11 cellular contexts compared by ENCODE assay signal in genomic region chr13:45167611-45168554, GRCh38. TPM values are rescaled to one million over a fixed set of nuclear protein-coding genes. Genes with fewer than 3 reads are reported as not detected.
DNase-seq lines count a peak whose midpoint lies in the region; ATAC-seq and TF ChIP-seq lines count a peak whose summit lies in the region.
"Had no signal": no experiment of that assay in that cellular context is flagged by ENCODE, and none has a peak within 500 bp of the region (broad histone marks: within the 10 kb centered on the region; RNA-seq: fewer than 3 reads in every experiment).

No MANE protein-coding gene starts in this region.

- no peak overlapping the region for H3K4me3 Mint-ChIP-seq in activated CD8-positive, alpha-beta T cell treated with anti-CD3 and anti-CD28 coated beads for 36 hours
- no peak overlapping the region for H3K4me3 Mint-ChIP-seq in activated CD8-positive, alpha-beta T cell treated with anti-CD3 and anti-CD28 coated beads, Interleukin-2, amount 10 ng/mL, durations not matched to agents 7 days and 5 days
- H3K4me3 Mint-ChIP-seq: activated naive CD4-positive, alpha-beta T cell treated with anti-CD3 and anti-CD28 coated beads, Interleukin-2, amount 10 ng/mL, durations not matched to agents 7 days and 5 days had no signal

- peaks cover 30% of the 10 kb centered on the region for H3K36me3 Mint-ChIP-seq in activated CD8-positive, alpha-beta T cell treated with anti-CD3 and anti-CD28 coated beads for 36 hours (ENCODE audit: low read depth)
- H3K36me3 Mint-ChIP-seq in activated CD8-positive, alpha-beta T cell treated with anti-CD3 and anti-CD28 coated beads, Interleukin-2, amount 10 ng/mL, durations not matched to agents 7 days and 5 days (ENCODE audit: low read depth), result peaks cover 29% of the 10 kb centered on the region

- intact Hi-C loops in activated CD8-positive, alpha-beta T cell treated with anti-CD3 and anti-CD28 coated beads for 36 hours (cut with micrococcal nuclease), result no loop called here
- intact Hi-C loops in left ventricle myocardium inferior (cut with micrococcal nuclease), result no loop called here

- TF ChIP-seq CTCF in activated CD8-positive, alpha-beta T cell treated with anti-CD3 and anti-CD28 coated beads for 36 hours (IDR thresholded peaks at IDR 0.05), result no peak
- TF ChIP-seq CTCF in left ventricle myocardium inferior (IDR thresholded peaks at IDR 0.05; ENCODE audit: borderline replicate concordance) (no peak), tibial nerve (IDR thresholded peaks at IDR 0.05) (no peak)

- POLR2A ChIA-PET in activated CD8-positive, alpha-beta T cell treated with anti-CD3 and anti-CD28 coated beads for 36 hours (lab: Charles Lee), result no interaction called here
- POLR2A ChIA-PET in activated CD8-positive, alpha-beta T cell treated with anti-CD3 and anti-CD28 coated beads, Interleukin-2, amount 10 ng/mL, durations not matched to agents 7 days and 5 days (lab: Charles Lee), result no interaction called here

- ATAC-seq in activated CD8-positive, alpha-beta T cell treated with anti-CD3 and anti-CD28 coated beads for 36 hours, result no peak
- ATAC-seq in activated CD8-positive, alpha-beta T cell treated with anti-CD3 and anti-CD28 coated beads, Interleukin-2, amount 10 ng/mL, durations not matched to agents 7 days and 5 days, result no peak
- ATAC-seq in HG03457 (IDR thresholded peaks at IDR 0.05; ENCODE audit: unreplicated experiment), result no peak

- H3K4me3 ChIP-seq in left ventricle myocardium inferior, result no peak overlapping the region
- no peak overlapping the region for H3K4me3 ChIP-seq in tibial nerve

- DNase-seq in activated CD8-positive, alpha-beta T cell treated with anti-CD3 and anti-CD28 coated beads for 36 hours, result no peak
- no peak for DNase-seq in activated CD8-positive, alpha-beta T cell treated with anti-CD3 and anti-CD28 coated beads, Interleukin-2, amount 10 ng/mL, durations not matched to agents 7 days and 5 days
- peak; percentile 27 for DNase-seq in SW480 (ENCODE audit: low spot score)
- peak; percentile 37 for DNase-seq in left ventricle myocardium inferior
- DNase-seq in tibial nerve (ENCODE audit: low spot score in 2 of 2), result no peak
- DNase-seq in activated T-cell treated with anti-CD3 and anti-CD28 coated beads, Interleukin-2, amount 50 U/mL, for 48 hours, result no peak
- no peak for DNase-seq in NCI-H524 treated with DMSO at 0.1 percent for 48 hours (lab: John Stamatoyannopoulos, UW)
- DNase-seq: activated naive CD4-positive, alpha-beta T cell treated with anti-CD3 and anti-CD28 coated beads, Interleukin-2, amount 10 ng/mL, durations not matched to agents 7 days and 5 days; NK-92 treated with Interleukin-12 subunit alpha and Interleukin-12 subunit beta, amount 100 ng/mL, for 24 hours had no signal

- H3K9me3 Mint-ChIP-seq in activated CD8-positive, alpha-beta T cell treated with anti-CD3 and anti-CD28 coated beads for 36 hours, result no peaks in the 10 kb centered on the region
- H3K9me3 Mint-ChIP-seq in activated CD8-positive, alpha-beta T cell treated with anti-CD3 and anti-CD28 coated beads, Interleukin-2, amount 10 ng/mL, durations not matched to agents 7 days and 5 days (ENCODE audit: insufficient read depth), result no peaks in the 10 kb centered on the region
- H3K9me3 Mint-ChIP-seq: activated naive CD4-positive, alpha-beta T cell treated with anti-CD3 and anti-CD28 coated beads, Interleukin-2, amount 10 ng/mL, durations not matched to agents 7 days and 5 days had no signal

- peaks cover 22% of the 10 kb centered on the region for H3K4me1 Mint-ChIP-seq in activated CD8-positive, alpha-beta T cell treated with anti-CD3 and anti-CD28 coated beads for 36 hours (ENCODE audit: low read depth)
- H3K4me1 Mint-ChIP-seq in activated CD8-positive, alpha-beta T cell treated with anti-CD3 and anti-CD28 coated beads, Interleukin-2, amount 10 ng/mL, durations not matched to agents 7 days and 5 days (ENCODE audit: low read depth), result no peaks in the 10 kb centered on the region
- H3K4me1 Mint-ChIP-seq: activated naive CD4-positive, alpha-beta T cell treated with anti-CD3 and anti-CD28 coated beads, Interleukin-2, amount 10 ng/mL, durations not matched to agents 7 days and 5 days had no signal

- H3K27me3 Mint-ChIP-seq in activated CD8-positive, alpha-beta T cell treated with anti-CD3 and anti-CD28 coated beads for 36 hours, result no peaks in the 10 kb centered on the region
- H3K27me3 Mint-ChIP-seq in activated CD8-positive, alpha-beta T cell treated with anti-CD3 and anti-CD28 coated beads, Interleukin-2, amount 10 ng/mL, durations not matched to agents 7 days and 5 days (ENCODE audit: low read depth), result no peaks in the 10 kb centered on the region
- H3K27me3 Mint-ChIP-seq: activated naive CD4-positive, alpha-beta T cell treated with anti-CD3 and anti-CD28 coated beads, Interleukin-2, amount 10 ng/mL, durations not matched to agents 7 days and 5 days had no signal

- no peak overlapping the region for H3K27ac ChIP-seq in left ventricle myocardium inferior (replicated peaks)
- H3K27ac ChIP-seq in tibial nerve, result peak overlapping the region in 3 of 4 donors; percentile 20 to 66 (median 61)

- TF ChIP-seq EP300 in tibial nerve (IDR thresholded peaks at IDR 0.05), result no peak

- WGBS in tibial nerve, 2 donors, result 81 to 86% methylated on average over 12 of the region's 12 CpGs

- H3K27me3 ChIP-seq in left ventricle myocardium inferior (ENCODE audit: low read depth), result no peaks in the 10 kb centered on the region
- H3K27me3 ChIP-seq in tibial nerve, result no peaks in the 10 kb centered on the region

- peak overlapping the region; percentile 9 for H3K27ac Mint-ChIP-seq in activated CD8-positive, alpha-beta T cell treated with anti-CD3 and anti-CD28 coated beads for 36 hours
- H3K27ac Mint-ChIP-seq in activated CD8-positive, alpha-beta T cell treated with anti-CD3 and anti-CD28 coated beads, Interleukin-2, amount 10 ng/mL, durations not matched to agents 7 days and 5 days, result no peak overlapping the region
- H3K27ac Mint-ChIP-seq: activated naive CD4-positive, alpha-beta T cell treated with anti-CD3 and anti-CD28 coated beads, Interleukin-2, amount 10 ng/mL, durations not matched to agents 7 days and 5 days had no signal

- H3K36me3 ChIP-seq in left ventricle myocardium inferior, result peaks cover 12% of the 10 kb centered on the region
- H3K36me3 ChIP-seq in tibial nerve, result peaks cover 0 to 14% (median 0%) of the 10 kb centered on the region in 3 donors

- CTCF ChIA-PET in activated CD8-positive, alpha-beta T cell treated with anti-CD3 and anti-CD28 coated beads for 36 hours (lab: Charles Lee), result no interaction called here
- CTCF ChIA-PET in activated CD8-positive, alpha-beta T cell treated with anti-CD3 and anti-CD28 coated beads, Interleukin-2, amount 10 ng/mL, durations not matched to agents 7 days and 5 days (lab: Charles Lee), result interaction anchor here (0.6 kb wide), 1 partner anchor 1901 kb away, joined by 4 read pairs; no protein-coding TSS in a partner anchor

- no peaks in the 10 kb centered on the region for H3K9me3 ChIP-seq in left ventricle myocardium inferior (replicated peaks)
- no peaks in the 10 kb centered on the region for H3K9me3 ChIP-seq in tibial nerve

- no peak for TF ChIP-seq POLR2A in tibial nerve (IDR thresholded peaks at IDR 0.05)

- H3K4me1 ChIP-seq in left ventricle myocardium inferior, result peaks cover 12% of the 10 kb centered on the region
- peaks cover 0 to 12% (median 0%) of the 10 kb centered on the region in 4 donors for H3K4me1 ChIP-seq in tibial nerve

RNA-seq across cellular contexts. Expression of gene KCTD4, which starts 33.0 kb away (rescaled TPM):
- total RNA-seq in activated CD8-positive, alpha-beta T cell treated with anti-CD3 and anti-CD28 coated beads for 36 hours, result not detected
- not detected for total RNA-seq in activated CD8-positive, alpha-beta T cell treated with anti-CD3 and anti-CD28 coated beads, Interleukin-2, amount 10 ng/mL, durations not matched to agents 7 days and 5 days
- total RNA-seq in left ventricle myocardium inferior, result 0.11 TPM
- total RNA-seq in tibial nerve, result 10 to 100 TPM in 2 of 4 donors, 1 to 10 TPM in 2; 3.0 to 14.4 (median 8.2) TPM
- total RNA-seq: osteocyte had no signal

RNA-seq across cellular contexts. Expression of gene GTF2F2, which starts 47.6 kb away (rescaled TPM):
- total RNA-seq in activated CD8-positive, alpha-beta T cell treated with anti-CD3 and anti-CD28 coated beads for 36 hours, result 10 to 100 TPM; 25.8 to 28.9 TPM
- total RNA-seq in activated CD8-positive, alpha-beta T cell treated with anti-CD3 and anti-CD28 coated beads, Interleukin-2, amount 10 ng/mL, durations not matched to agents 7 days and 5 days, result 10 to 100 TPM; 18.8 to 19.6 TPM
- total RNA-seq in left ventricle myocardium inferior (23.1 TPM), tibial nerve (10 to 100 TPM; 20.2 to 28.8 (median 24.1) TPM)

Comparison
In these comparisons a context has a peak if more than half of its experiments do, and no peak if none do; other contexts are left out.
1. DNase-seq: peak in SW480 (single experiment) and left ventricle myocardium inferior (single experiment); none in activated CD8-positive, alpha-beta T cell treated with anti-CD3 and anti-CD28 coated beads for 36 hours (single experiment), activated CD8-positive, alpha-beta T cell treated with anti-CD3 and anti-CD28 coated beads, Interleukin-2, amount 10 ng/mL, durations not matched to agents 7 days and 5 days (single experiment), tibial nerve (0 of 2), activated T-cell treated with anti-CD3 and anti-CD28 coated beads, Interleukin-2, amount 50 U/mL, for 48 hours (0 of 2) and NCI-H524 treated with DMSO at 0.1 percent for 48 hours (single experiment).